In the genomic region with DNA sequence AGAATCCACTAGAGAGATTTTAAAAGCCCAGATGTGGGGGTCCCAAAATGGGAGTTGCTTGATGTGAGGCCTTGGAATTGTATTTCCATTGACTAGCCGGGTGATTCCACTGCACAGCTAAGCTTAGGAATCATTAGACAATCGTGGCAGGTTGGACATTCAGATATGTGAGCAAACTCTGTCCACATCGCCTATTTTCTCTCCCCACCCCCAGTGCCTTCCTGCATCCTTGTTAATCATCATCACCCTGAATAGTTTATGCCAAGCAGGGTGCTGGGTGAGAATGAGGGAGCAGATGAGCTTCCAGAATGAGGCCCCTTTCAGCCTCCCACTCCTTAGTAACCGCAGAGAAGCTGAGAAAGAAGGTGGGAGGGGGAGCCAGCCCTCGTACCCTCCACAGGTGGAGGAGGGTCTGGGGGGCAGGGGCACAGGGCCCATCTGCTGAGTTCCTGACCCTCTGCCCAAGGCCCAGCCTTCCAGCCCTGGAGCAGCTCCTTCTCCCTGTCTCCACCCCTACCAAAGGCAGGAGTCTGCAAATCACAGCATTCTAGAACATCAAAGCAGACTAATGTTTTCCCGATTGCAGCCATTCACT, we compare ENCODE assay signal across 12 cellular contexts. TPM values are rescaled to one million over a fixed set of nuclear protein-coding genes. Genes with fewer than 3 reads are reported as not detected.
DNase-seq lines count a peak whose midpoint lies in the region; TF ChIP-seq lines count a peak whose summit lies in the region.
"Had no signal": no experiment of that assay in that cellular context is flagged by ENCODE, and none has a peak within 500 bp of the region (broad histone marks: within the 10 kb centered on the region; RNA-seq: fewer than 3 reads in every experiment).

No MANE protein-coding gene starts in this region.

- H3K4me3 ChIP-seq in coronary artery = no peak overlapping the region
- no peak overlapping the region for H3K4me3 ChIP-seq in neural cell (ENCODE audit: low read length)
- H3K4me3 ChIP-seq: Peyer's patch had no signal

- no peak for TF ChIP-seq POLR2A in erythroblast (IDR thresholded peaks at IDR 0.05; ENCODE audit: low read length)

- POLR2A ChIA-PET in RWPE1 (lab: Yijun Ruan, JAX; ENCODE audit: low non-redundant PET) = no interaction called here

- H3K27me3 ChIP-seq in neural cell (ENCODE audit: insufficient read depth, low read depth, low read length) = no peaks in the 10 kb centered on the region
- H3K27me3 ChIP-seq: Peyer's patch had no signal

- peak; percentile 64 for DNase-seq in Ammon's horn (ENCODE audit: low spot score)
- no peak for DNase-seq in RWPE1 (ENCODE audit: low spot score)
- no peak for DNase-seq in coronary artery (ENCODE audit: low spot score)
- no peak for DNase-seq in erythroblast (lab: John Stamatoyannopoulos, UW)
- no peak for DNase-seq in stimulated activated CD4-positive, alpha-beta T cell treated with anti-CD3 and anti-CD28 coated beads, Interleukin-2, amount 100 ng/mL, for 48 hours
- no peak for DNase-seq in retina
- DNase-seq in iPS-NIHi11 (ENCODE audit: low spot score) = no peak
- DNase-seq: DMS79 treated with DMSO at 0.1 percent for 48 hours, NCI-H1417 treated with DMSO at 0.1 percent for 48 hours, NCI-H187 treated with DMSO at 0.1 percent for 48 hours had no signal

- TF ChIP-seq EP300 in neural cell (conservative IDR thresholded peaks at IDR 0.05; ENCODE audit: poor library complexity, severe bottlenecking) = no peak

- peak overlapping the region; percentile 16 for H3K9ac ChIP-seq in neural cell (ENCODE audit: low read length)

- no peak overlapping the region for H3K4me2 ChIP-seq in neural cell (ENCODE audit: low read length)

- H4K20me1 ChIP-seq in neural cell (ENCODE audit: insufficient read depth) = no peaks in the 10 kb centered on the region

- H3K79me2 ChIP-seq in neural cell (replicated peaks; ENCODE audit: insufficient read depth, low read length) = no peaks in the 10 kb centered on the region

- H3K9me3 ChIP-seq in neural cell (ENCODE audit: low read length) = no peaks in the 10 kb centered on the region
- H3K9me3 ChIP-seq: Peyer's patch had no signal

- no peaks in the 10 kb centered on the region for H3F3A ChIP-seq in neural cell (ENCODE audit: insufficient read depth, low read length, poor library complexity, severe bottlenecking)

- H2AFZ ChIP-seq in neural cell (ENCODE audit: low read depth, low read length) = no peak overlapping the region

- no peak for TF ChIP-seq CTCF in RWPE1 (conservative IDR thresholded peaks at IDR 0.05; ENCODE audit: low read depth)
- peak; percentile 2 for TF ChIP-seq CTCF in coronary artery (IDR thresholded peaks at IDR 0.05)
- no peak for TF ChIP-seq CTCF in neural cell (IDR thresholded peaks at IDR 0.05; ENCODE audit: poor library complexity, severe bottlenecking)

- no peaks in the 10 kb centered on the region for H3K36me3 ChIP-seq in neural cell (ENCODE audit: insufficient read depth, low read length)
- H3K36me3 ChIP-seq: Peyer's patch had no signal

- CTCF ChIA-PET in RWPE1 (lab: Yijun Ruan, JAX) = interaction anchor here (0.6 to 4.2 kb wide), 25 partner anchors 9 to 713 kb away, joined by 3 to 49 read pairs (median 4); a partner anchor contains a TSS

- H3K9me2 ChIP-seq in neural cell (ENCODE audit: insufficient read depth, low read length) = no peaks in the 10 kb centered on the region

- TF ChIP-seq RAD21 in neural cell (conservative IDR thresholded peaks at IDR 0.05) = no peak

- H3K27ac ChIP-seq in RWPE1 (peak overlapping the region; percentile 39), coronary artery (no peak overlapping the region), neural cell (ENCODE audit: low read length) (no peak overlapping the region)

TF ChIP-seq in neural cell, 6 proteins besides CTCF, POLR2A, EP300 and RAD21:
- TF ChIP-seq EZH2 (IDR thresholded peaks at IDR 0.05; ENCODE audit: borderline replicate concordance, insufficient read depth, low read length, poor library complexity, severe bottlenecking) (no peak), TAF1 (IDR thresholded peaks at IDR 0.05; ENCODE audit: low read depth) (no peak), MXI1 (conservative IDR thresholded peaks at IDR 0.05; ENCODE audit: poor library complexity, severe bottlenecking) (no peak), POLR2AphosphoS5 (IDR thresholded peaks at IDR 0.05) (no peak), SMC3 (conservative IDR thresholded peaks at IDR 0.05; ENCODE audit: poor library complexity) (no peak)
- TF ChIP-seq, protein P1, sequence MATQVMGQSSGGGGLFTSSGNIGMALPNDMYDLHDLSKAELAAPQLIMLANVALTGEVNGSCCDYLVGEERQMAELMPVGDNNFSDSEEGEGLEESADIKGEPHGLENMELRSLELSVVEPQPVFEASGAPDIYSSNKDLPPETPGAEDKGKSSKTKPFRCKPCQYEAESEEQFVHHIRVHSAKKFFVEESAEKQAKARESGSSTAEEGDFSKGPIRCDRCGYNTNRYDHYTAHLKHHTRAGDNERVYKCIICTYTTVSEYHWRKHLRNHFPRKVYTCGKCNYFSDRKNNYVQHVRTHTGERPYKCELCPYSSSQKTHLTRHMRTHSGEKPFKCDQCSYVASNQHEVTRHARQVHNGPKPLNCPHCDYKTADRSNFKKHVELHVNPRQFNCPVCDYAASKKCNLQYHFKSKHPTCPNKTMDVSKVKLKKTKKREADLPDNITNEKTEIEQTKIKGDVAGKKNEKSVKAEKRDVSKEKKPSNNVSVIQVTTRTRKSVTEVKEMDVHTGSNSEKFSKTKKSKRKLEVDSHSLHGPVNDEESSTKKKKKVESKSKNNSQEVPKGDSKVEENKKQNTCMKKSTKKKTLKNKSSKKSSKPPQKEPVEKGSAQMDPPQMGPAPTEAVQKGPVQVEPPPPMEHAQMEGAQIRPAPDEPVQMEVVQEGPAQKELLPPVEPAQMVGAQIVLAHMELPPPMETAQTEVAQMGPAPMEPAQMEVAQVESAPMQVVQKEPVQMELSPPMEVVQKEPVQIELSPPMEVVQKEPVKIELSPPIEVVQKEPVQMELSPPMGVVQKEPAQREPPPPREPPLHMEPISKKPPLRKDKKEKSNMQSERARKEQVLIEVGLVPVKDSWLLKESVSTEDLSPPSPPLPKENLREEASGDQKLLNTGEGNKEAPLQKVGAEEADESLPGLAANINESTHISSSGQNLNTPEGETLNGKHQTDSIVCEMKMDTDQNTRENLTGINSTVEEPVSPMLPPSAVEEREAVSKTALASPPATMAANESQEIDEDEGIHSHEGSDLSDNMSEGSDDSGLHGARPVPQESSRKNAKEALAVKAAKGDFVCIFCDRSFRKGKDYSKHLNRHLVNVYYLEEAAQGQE (IDR thresholded peaks at IDR 0.05; ENCODE audit: borderline replicate concordance) = no peak
TF ChIP-seq in neural cell: peak in this region for 0.

RNA-seq across cellular contexts. Expression of a gene that starts 7.7 kb away (rescaled TPM):
- polyA plus RNA-seq in neural cell = 6.5 and 8.5 TPM in 2 replicates
- polyA minus RNA-seq in neural cell = 16.3 and 18.1 TPM in 2 replicates

RNA-seq across cellular contexts. Expression of a gene that starts 47.1 kb away (rescaled TPM):
- polyA plus RNA-seq in neural cell = not detected in 2 replicates
- not detected in 2 replicates for polyA minus RNA-seq in neural cell
